In the genomic region with DNA sequence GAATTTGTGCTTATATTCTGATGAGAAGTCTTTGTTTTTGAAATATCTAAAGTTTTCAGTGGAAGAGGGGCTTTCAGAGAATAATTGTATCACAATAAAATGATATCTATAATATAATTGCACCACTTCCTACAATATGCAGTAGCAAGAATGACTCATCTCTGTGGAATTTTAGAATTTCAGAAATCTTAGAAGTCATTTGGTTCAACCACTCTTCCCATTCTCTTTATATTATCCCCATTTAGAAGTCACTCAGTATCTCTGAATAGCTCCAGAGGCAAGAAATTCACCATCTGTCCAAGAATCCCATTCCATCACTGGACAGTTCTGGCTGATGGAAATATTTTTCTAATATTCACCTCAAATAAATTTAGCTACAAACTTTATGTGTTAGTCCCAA, we compare ENCODE assay signal across 21 cellular contexts. TPM values are rescaled to one million over a fixed set of nuclear protein-coding genes. Genes with fewer than 3 reads are reported as not detected.
DNase-seq lines count a peak whose midpoint lies in the region; ATAC-seq and TF ChIP-seq lines count a peak whose summit lies in the region.
"Had no signal": no experiment of that assay in that cellular context is flagged by ENCODE, and none has a peak within 500 bp of the region (broad histone marks: within the 10 kb centered on the region; RNA-seq: fewer than 3 reads in every experiment).

No MANE protein-coding gene starts in this region.

- CTCF ChIA-PET in MCF 10A (lab: Yijun Ruan, JAX): no interaction called here
- CTCF ChIA-PET in mammary epithelial cell (lab: Charles Lee; ENCODE audit: low non-redundant PET): no interaction called here

- H3K4me2 ChIP-seq in mammary epithelial cell (ENCODE audit: insufficient read depth, low read depth, low read length): no peak overlapping the region
- H3K4me2 ChIP-seq: neural progenitor cell had no signal

- H4K20me1 ChIP-seq in mammary epithelial cell (ENCODE audit: insufficient read depth, low read length): no peaks in the 10 kb centered on the region

- H3K27me3 Mint-ChIP-seq in MCF 10A (ENCODE audit: insufficient read depth, unreplicated experiment): no peaks in the 10 kb centered on the region

- TF ChIP-seq POLR2A in sigmoid colon (IDR thresholded peaks at IDR 0.05): no peak

- peaks cover 7% of the 10 kb centered on the region for H3K4me1 Mint-ChIP-seq in MCF 10A (ENCODE audit: insufficient read depth, unreplicated experiment)
- H3K4me1 Mint-ChIP-seq: activated naive CD8-positive, alpha-beta T cell treated with anti-CD3 and anti-CD28 coated beads, Interleukin-2, amount 10 ng/mL, durations not matched to agents 7 days and 5 days; neural progenitor cell had no signal

- H3K27me3 ChIP-seq in mammary epithelial cell (ENCODE audit: insufficient read depth, low read length) (no peaks in the 10 kb centered on the region), sigmoid colon (no peaks in the 10 kb centered on the region)
- H3K27me3 ChIP-seq: heart left ventricle, neural progenitor cell, SJCRH30, spleen, testis had no signal

- H2AFZ ChIP-seq in mammary epithelial cell (ENCODE audit: low read depth, low read length): no peak overlapping the region
- H2AFZ ChIP-seq: neural progenitor cell had no signal

- H3K9ac ChIP-seq in mammary epithelial cell (ENCODE audit: insufficient read depth, low read length): no peak overlapping the region
- H3K9ac ChIP-seq: neural progenitor cell had no signal

- intact Hi-C loops in MCF 10A (cut with micrococcal nuclease) (no loop called here), mammary epithelial cell (cut with micrococcal nuclease) (no loop called here), sigmoid colon (cut with DNase I) (no loop called here)

- no peaks in the 10 kb centered on the region for H3K4me1 ChIP-seq in mammary epithelial cell (ENCODE audit: insufficient read depth, low read length)
- no peaks in the 10 kb centered on the region for H3K4me1 ChIP-seq in sigmoid colon
- H3K4me1 ChIP-seq: heart left ventricle, neural progenitor cell, SJCRH30, spleen, testis had no signal

- no peak overlapping the region for H3K4me3 Mint-ChIP-seq in MCF 10A (ENCODE audit: unreplicated experiment)
- H3K4me3 Mint-ChIP-seq: activated naive CD8-positive, alpha-beta T cell treated with anti-CD3 and anti-CD28 coated beads, Interleukin-2, amount 10 ng/mL, durations not matched to agents 7 days and 5 days; IgD-negative memory B cell; neural progenitor cell had no signal

- ATAC-seq in GM18520 (IDR thresholded peaks at IDR 0.05; ENCODE audit: unreplicated experiment) (no peak), GM18511 (IDR thresholded peaks at IDR 0.05; ENCODE audit: unreplicated experiment) (no peak)
- ATAC-seq: heart left ventricle, left ventricle myocardium superior had no signal

- POLR2A ChIA-PET in MCF 10A (lab: Yijun Ruan, JAX): interaction anchor here (0.6 to 1.0 kb wide), 2 partner anchors 9 to 1049 kb away, joined by 3 read pairs; no protein-coding TSS in a partner anchor

- DNase-seq in MCF 10A (ENCODE audit: unreplicated experiment): peak; percentile 29
- DNase-seq in mammary epithelial cell: no peak
- peak; percentile 62 for DNase-seq in amniotic epithelial cell (ENCODE audit: low read depth)
- DNase-seq in foreskin fibroblast: peak; percentile 39 to 77
- no peak for DNase-seq in effector CD8-positive, alpha-beta T cell (lab: John Stamatoyannopoulos, UW)
- DNase-seq in sigmoid colon: no peak
- DNase-seq: 8988T; activated CD8-positive, alpha-beta memory T cell treated with anti-CD3 and anti-CD28 coated beads, Interleukin-2, amount 50 U/mL, for 4 hours; activated naive CD8-positive, alpha-beta T cell treated with anti-CD3 and anti-CD28 coated beads, Interleukin-2, amount 10 ng/mL, durations not matched to agents 7 days and 5 days; GOT3; heart left ventricle; left ventricle myocardium superior; NCI-H82; spleen; testis; WERI-Rb-1 had no signal

- no peaks in the 10 kb centered on the region for H3K36me3 ChIP-seq in mammary epithelial cell (ENCODE audit: insufficient read depth, low read length)
- H3K36me3 ChIP-seq in sigmoid colon: no peaks in the 10 kb centered on the region
- H3K36me3 ChIP-seq: heart left ventricle, neural progenitor cell, SJCRH30, spleen, WERI-Rb-1 had no signal

- no peaks in the 10 kb centered on the region for H3K79me2 ChIP-seq in mammary epithelial cell (ENCODE audit: insufficient read depth, low read length)

- no TSS peak for BruUV-seq in MCF 10A (replicated peaks; lab: Mats Ljungman, UMichigan)
- no TSS peak for BruUV-seq in mammary epithelial cell (replicated peaks; lab: Mats Ljungman, UMichigan)

- dilution Hi-C loops in mammary epithelial cell (cut with HindIII; ENCODE audit: low sequenced_read_pairs): no loop called here

- no peak overlapping the region for H3K27ac ChIP-seq in mammary epithelial cell (ENCODE audit: insufficient read depth, low read depth, low read length)
- H3K27ac ChIP-seq in sigmoid colon: no peak overlapping the region
- H3K27ac ChIP-seq: heart left ventricle, neural progenitor cell, SJCRH30, spleen, testis, WERI-Rb-1 had no signal

- H3K4me3 ChIP-seq in mammary epithelial cell (replicated peaks in 1 of 3; ENCODE audit: insufficient read depth in 1 of 3, low read depth in 2 of 3, low read length in 3 of 3): no peak overlapping the region
- H3K4me3 ChIP-seq in foreskin fibroblast (ENCODE audit: low read depth in 1 of 2, low read length in 2 of 2): no peak overlapping the region
- no peak overlapping the region for H3K4me3 ChIP-seq in sigmoid colon
- H3K4me3 ChIP-seq: heart left ventricle, neural progenitor cell, SJCRH30, spleen, testis had no signal

- H3K9me3 ChIP-seq in mammary epithelial cell (replicated peaks; ENCODE audit: insufficient read depth, low read length) (no peaks in the 10 kb centered on the region), sigmoid colon (no peaks in the 10 kb centered on the region)
- H3K9me3 ChIP-seq: heart left ventricle, SJCRH30, spleen, testis had no signal

- no peak overlapping the region for H3K27ac Mint-ChIP-seq in MCF 10A (ENCODE audit: low read depth, unreplicated experiment)
- H3K27ac Mint-ChIP-seq: activated naive CD8-positive, alpha-beta T cell treated with anti-CD3 and anti-CD28 coated beads, Interleukin-2, amount 10 ng/mL, durations not matched to agents 7 days and 5 days; IgD-negative memory B cell; neural progenitor cell had no signal

- H3K36me3 Mint-ChIP-seq in MCF 10A (ENCODE audit: insufficient read depth, unreplicated experiment): no peaks in the 10 kb centered on the region
- H3K36me3 Mint-ChIP-seq: activated naive CD8-positive, alpha-beta T cell treated with anti-CD3 and anti-CD28 coated beads, Interleukin-2, amount 10 ng/mL, durations not matched to agents 7 days and 5 days; neural progenitor cell had no signal

- TF ChIP-seq CTCF in MCF 10A (IDR thresholded peaks at IDR 0.05; ENCODE audit: unreplicated experiment) (no peak), mammary epithelial cell (conservative IDR thresholded peaks at IDR 0.05 in 1 of 2, IDR thresholded peaks at IDR 0.05 in 1 of 2; ENCODE audit: extremely low read depth in 1 of 2, insufficient read depth in 1 of 2, low read depth in 1 of 2, low read length in 2 of 2) (no peak), foreskin fibroblast (IDR thresholded peaks at IDR 0.05; ENCODE audit: low read depth, low read length) (no peak), sigmoid colon (IDR thresholded peaks at IDR 0.05) (no peak)

- in situ Hi-C loops in mammary epithelial cell (cut with MboI; ENCODE audit: low sequenced_read_pairs in 2 of 2): no loop called here

- H3K9me3 Mint-ChIP-seq in MCF 10A (ENCODE audit: unreplicated experiment): no peaks in the 10 kb centered on the region
- H3K9me3 Mint-ChIP-seq: activated naive CD8-positive, alpha-beta T cell treated with anti-CD3 and anti-CD28 coated beads, Interleukin-2, amount 10 ng/mL, durations not matched to agents 7 days and 5 days; IgD-negative memory B cell; neural progenitor cell had no signal

- no peak for TF ChIP-seq EP300 in sigmoid colon (IDR thresholded peaks at IDR 0.05)

RNA-seq across cellular contexts. Expression of gene CCDC68, which starts 59.3 kb away (rescaled TPM):
- total RNA-seq in MCF 10A (2022) (3.3 TPM in 2 replicates), mammary epithelial cell (1 to 10 TPM in 1 of 2 donors, not detected in 1; 2.2 TPM), sigmoid colon (1 to 10 TPM; 3.1 to 5.5 (median 4.5) TPM)
- polyA plus RNA-seq in mammary epithelial cell (0.09 TPM), sigmoid colon (10 to 100 TPM; 16.3 to 42.3 (median 30.0) TPM)
- not detected for polyA minus RNA-seq in mammary epithelial cell
- total RNA-seq: activated naive CD8-positive, alpha-beta T cell treated with anti-CD3 and anti-CD28 coated beads, Interleukin-2, amount 10 ng/mL, durations not matched to agents 7 days and 5 days had no signal
- polyA plus RNA-seq: IgD-negative memory B cell had no signal

Comparison
In these comparisons a context has a peak if more than half of its experiments do, and no peak if none do; other contexts are left out.
1. DNase-seq: peak in MCF 10A (single experiment), amniotic epithelial cell (single experiment) and foreskin fibroblast (2 of 2); none in mammary epithelial cell (single experiment), effector CD8-positive, alpha-beta T cell (single experiment) and sigmoid colon (single experiment).